Comparison of ENCODE assay signal across 8 cellular contexts in genomic region chr20:3820048-3820900, GRCh38. TPM values are rescaled to one million over a fixed set of nuclear protein-coding genes. Genes with fewer than 3 reads are reported as not detected.
DNase-seq lines count a peak whose midpoint lies in the region; ATAC-seq, FAIRE-seq and TF ChIP-seq lines count a peak whose summit lies in the region.

A gene with protein sequence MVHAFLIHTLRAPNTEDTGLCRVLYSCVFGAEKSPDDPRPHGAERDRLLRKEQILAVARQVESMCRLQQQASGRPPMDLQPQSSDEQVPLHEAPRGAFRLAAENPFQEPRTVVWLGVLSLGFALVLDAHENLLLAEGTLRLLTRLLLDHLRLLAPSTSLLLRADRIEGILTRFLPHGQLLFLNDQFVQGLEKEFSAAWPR (plus strand): TSS chr20:3820547. CDS start chr20:3822118, 1,571 bp downstream.

- peak within 1 kb of the TSS; percentile 72 for H3K27ac ChIP-seq in RWPE2 (ENCODE audit: poor library complexity, severe bottlenecking)

- H3K36me3 Mint-ChIP-seq in activated T-helper 2 cell treated with anti-CD3 and anti-CD28 coated beads, Interferon-gamma antibody, Interleukin-2, Interleukin-4, amounts not matched to agents 10 μg/mL and 5 μg/mL and 100 μg/mL, durations not matched to agents 14 hours and 24 hours and 36 hours (ENCODE audit: low read depth) = peaks cover 19% of the 10 kb centered on the region
- peaks cover 11% of the 10 kb centered on the region for H3K36me3 Mint-ChIP-seq in nephron (ENCODE audit: low read depth)

- peak; percentile 70 for ATAC-seq in RWPE2 (ENCODE audit: low read depth)
- ATAC-seq in stimulated activated naive CD8-positive, alpha-beta T cell treated with anti-CD3 and anti-CD28 coated beads, Interleukin-15, amount 100 ng/mL, for 72 hours = peak; percentile 88

- H3K27me3 ChIP-seq in RWPE2 (ENCODE audit: insufficient read depth, poor library complexity, severe bottlenecking) = no peaks in the 10 kb centered on the region

- H3K4me1 ChIP-seq in ES-I3 (ENCODE audit: insufficient read depth, low read length) (peaks cover 14% of the 10 kb centered on the region), RWPE2 (ENCODE audit: insufficient read depth, poor library complexity, severe bottlenecking) (peaks cover 8% of the 10 kb centered on the region)

- H3K4me3 ChIP-seq in RWPE2 (ENCODE audit: severe bottlenecking) (peak within 1 kb of the TSS; percentile 76), fibroblast of pulmonary artery (replicated peaks; ENCODE audit: low read depth, low read length) (peak within 1 kb of the TSS; percentile 71)

- H3K4me1 Mint-ChIP-seq in activated T-helper 2 cell treated with anti-CD3 and anti-CD28 coated beads, Interferon-gamma antibody, Interleukin-2, Interleukin-4, amounts not matched to agents 10 μg/mL and 5 μg/mL and 100 μg/mL, durations not matched to agents 14 hours and 24 hours and 36 hours (ENCODE audit: low read depth) = peaks cover 32% of the 10 kb centered on the region
- peaks cover 22% of the 10 kb centered on the region for H3K4me1 Mint-ChIP-seq in nephron
- H3K4me1 Mint-ChIP-seq in stimulated activated naive CD8-positive, alpha-beta T cell treated with anti-CD3 and anti-CD28 coated beads, Interleukin-15, amount 100 ng/mL, for 72 hours = peaks cover 51% of the 10 kb centered on the region

- peak; percentile 38 for FAIRE-seq in H54 (lab: Jason Lieb, UNC)

- peak within 1 kb of the TSS; percentile 89 for H3K4me3 Mint-ChIP-seq in activated T-helper 2 cell treated with anti-CD3 and anti-CD28 coated beads, Interferon-gamma antibody, Interleukin-2, Interleukin-4, amounts not matched to agents 10 μg/mL and 5 μg/mL and 100 μg/mL, durations not matched to agents 14 hours and 24 hours and 36 hours (ENCODE audit: low read depth)
- peak within 1 kb of the TSS; percentile 83 to 92 (median 88) for H3K4me3 Mint-ChIP-seq in nephron
- H3K4me3 Mint-ChIP-seq in stimulated activated naive CD8-positive, alpha-beta T cell treated with anti-CD3 and anti-CD28 coated beads, Interleukin-15, amount 100 ng/mL, for 72 hours = peak within 1 kb of the TSS; percentile 83 to 92

- intact Hi-C loops in activated T-helper 2 cell treated with anti-CD3 and anti-CD28 coated beads, Interferon-gamma antibody, Interleukin-2, Interleukin-4, amounts not matched to agents 10 μg/mL and 5 μg/mL and 100 μg/mL, durations not matched to agents 14 hours and 24 hours and 36 hours (cut with micrococcal nuclease) = loop anchor here (1.0 kb wide), 6 partner anchors 9 to 69 kb away; partner anchors contain the start of genes CDC25B, CENPB, MAVS and PANK2

- DNase-seq in H54 (ENCODE audit: insufficient read length, low spot score) (peak; percentile 78), LoVo (ENCODE audit: low spot score) (peak; percentile 95), RWPE2 (ENCODE audit: low spot score) (peak; percentile 96), fibroblast of pulmonary artery (ENCODE audit: low read depth) (peak; percentile 97)
- DNase-seq in activated T-helper 2 cell treated with anti-CD3 and anti-CD28 coated beads, Interferon-gamma antibody, Interleukin-2, Interleukin-4, amounts not matched to agents 10 μg/mL and 5 μg/mL and 100 μg/mL, durations not matched to agents 14 hours and 24 hours and 36 hours (ENCODE audit: low spot score) = peak; percentile 91
- DNase-seq in stimulated activated naive CD8-positive, alpha-beta T cell treated with anti-CD3 and anti-CD28 coated beads, Interleukin-15, amount 100 ng/mL, for 72 hours = peak; percentile 93 to 94

- TF ChIP-seq POLR2A in H54 (IDR thresholded peaks at IDR 0.05; ENCODE audit: low read depth, low read length) = peak; percentile 87

- H3K9ac ChIP-seq in ES-I3 (ENCODE audit: low read depth, low read length) = peak within 1 kb of the TSS; percentile 83

- peak; percentile 99 for TF ChIP-seq CTCF in RWPE2 (IDR thresholded peaks at IDR 0.05; ENCODE audit: poor library complexity, severe bottlenecking)
- TF ChIP-seq CTCF in fibroblast of pulmonary artery (IDR thresholded peaks at IDR 0.05; ENCODE audit: low read length, missing control alignments) = peak; percentile 39
- peak; percentile 98 to 100 (median 99) for TF ChIP-seq CTCF in nephron (IDR thresholded peaks at IDR 0.05; ENCODE audit: unreplicated experiment in 3 of 3)

- no peaks in the 10 kb centered on the region for H3K9me3 Mint-ChIP-seq in activated T-helper 2 cell treated with anti-CD3 and anti-CD28 coated beads, Interferon-gamma antibody, Interleukin-2, Interleukin-4, amounts not matched to agents 10 μg/mL and 5 μg/mL and 100 μg/mL, durations not matched to agents 14 hours and 24 hours and 36 hours
- H3K9me3 Mint-ChIP-seq in nephron = no peaks in the 10 kb centered on the region
- no peaks in the 10 kb centered on the region for H3K9me3 Mint-ChIP-seq in stimulated activated naive CD8-positive, alpha-beta T cell treated with anti-CD3 and anti-CD28 coated beads, Interleukin-15, amount 100 ng/mL, for 72 hours

- H3K27me3 Mint-ChIP-seq in activated T-helper 2 cell treated with anti-CD3 and anti-CD28 coated beads, Interferon-gamma antibody, Interleukin-2, Interleukin-4, amounts not matched to agents 10 μg/mL and 5 μg/mL and 100 μg/mL, durations not matched to agents 14 hours and 24 hours and 36 hours (ENCODE audit: low read depth) = no peaks in the 10 kb centered on the region
- peaks cover 3% of the 10 kb centered on the region for H3K27me3 Mint-ChIP-seq in nephron (ENCODE audit: low read depth)
- no peaks in the 10 kb centered on the region for H3K27me3 Mint-ChIP-seq in stimulated activated naive CD8-positive, alpha-beta T cell treated with anti-CD3 and anti-CD28 coated beads, Interleukin-15, amount 100 ng/mL, for 72 hours

- H3K36me3 ChIP-seq in ES-I3 (ENCODE audit: insufficient read depth, low read length) (no peaks in the 10 kb centered on the region), RWPE2 (ENCODE audit: low read depth) (peaks cover 12% of the 10 kb centered on the region)

- H3K27ac Mint-ChIP-seq in activated T-helper 2 cell treated with anti-CD3 and anti-CD28 coated beads, Interferon-gamma antibody, Interleukin-2, Interleukin-4, amounts not matched to agents 10 μg/mL and 5 μg/mL and 100 μg/mL, durations not matched to agents 14 hours and 24 hours and 36 hours = peak within 1 kb of the TSS; percentile 94
- peak within 1 kb of the TSS; percentile 100 for H3K27ac Mint-ChIP-seq in nephron
- peak within 1 kb of the TSS; percentile 97 to 100 for H3K27ac Mint-ChIP-seq in stimulated activated naive CD8-positive, alpha-beta T cell treated with anti-CD3 and anti-CD28 coated beads, Interleukin-15, amount 100 ng/mL, for 72 hours

- H3K9me3 ChIP-seq in ES-I3 (ENCODE audit: control insufficient read depth, insufficient read depth, low read length) = no peaks in the 10 kb centered on the region
- no peaks in the 10 kb centered on the region for H3K9me3 ChIP-seq in RWPE2 (ENCODE audit: severe bottlenecking)

RNA-seq across cellular contexts. Expression of the gene that starts here (rescaled TPM):
- 11.9 and 12.8 TPM in 2 replicates for total RNA-seq in activated T-helper 2 cell treated with anti-CD3 and anti-CD28 coated beads, Interferon-gamma antibody, Interleukin-2, Interleukin-4, amounts not matched to agents 10 μg/mL and 5 μg/mL and 100 μg/mL, durations not matched to agents 14 hours and 24 hours and 36 hours

Comparison
In these comparisons a context has a peak if more than half of its experiments do, and no peak if none do; other contexts are left out.
1. Peak in every context shown above with its lines: DNase-seq, ATAC-seq, H3K4me3 ChIP-seq and H3K27ac ChIP-seq.
2. CTCF ChIP-seq: peak in every context shown above with its lines; median percentile 99 in RWPE2; 99 in nephron; 39 in fibroblast of pulmonary artery.